In genomic region chr3:64687781-64688515, GRCh38 we compare ENCODE assay signal across 9 cellular contexts. TPM values are rescaled to one million over a fixed set of nuclear protein-coding genes. Genes with fewer than 3 reads are reported as not detected.
DNase-seq lines count a peak whose midpoint lies in the region; FAIRE-seq and TF ChIP-seq lines count a peak whose summit lies in the region.
"Had no signal": no experiment of that assay in that cellular context is flagged by ENCODE, and none has a peak within 500 bp of the region (broad histone marks: within the 10 kb centered on the region; RNA-seq: fewer than 3 reads in every experiment).

Gene ADAMTS9 (minus strand): TSS chr3:64688000. CDS start chr3:64687657, 343 bp downstream.

- peak within 1 kb of the TSS; percentile 75 to 79 for H3K9ac ChIP-seq in mucosa of rectum (ENCODE audit: low read depth in 1 of 2, low read length in 2 of 2)

- POLR2A ChIA-PET in Caco-2 (lab: Charles Lee), result no interaction called here

- peak; percentile 72 to 84 for DNase-seq in Caco-2
- peak; percentile 60 to 73 for DNase-seq in SJSA1 (ENCODE audit: low read depth in 1 of 2, low spot score in 2 of 2)
- peak; percentile 54 for DNase-seq in fibroblast of mammary gland (ENCODE audit: low read depth)
- peak; percentile 70 for DNase-seq in urothelium cell line (ENCODE audit: low spot score)
- DNase-seq in GM19239 (ENCODE audit: insufficient read length, low spot score), result no peak
- DNase-seq in NCI-H524 treated with DMSO at 0.1 percent for 48 hours (lab: John Stamatoyannopoulos, UW), result no peak
- DNase-seq in activated CD8-positive, alpha-beta memory T cell treated with anti-CD3 and anti-CD28 coated beads, Interleukin-2, amount 50 U/mL, for 4 hours, result no peak

- H3K9me3 ChIP-seq in Caco-2, result no peaks in the 10 kb centered on the region
- no peaks in the 10 kb centered on the region for H3K9me3 ChIP-seq in SJSA1 (replicated peaks)
- H3K9me3 ChIP-seq in mucosa of rectum (ENCODE audit: control insufficient read depth in 2 of 2, low read length in 2 of 2), result no peaks in the 10 kb centered on the region

- H3K4me3 Mint-ChIP-seq in Caco-2 (ENCODE audit: unreplicated experiment), result peak within 1 kb of the TSS; percentile 87

- CTCF ChIA-PET in Caco-2 (lab: Charles Lee), result interaction anchor here (0.6 to 1.4 kb wide), 2 partner anchors 155 to 466 kb away, joined by 4 to 5 read pairs; no protein-coding TSS in a partner anchor

- H3K4me1 Mint-ChIP-seq in Caco-2 (ENCODE audit: low read depth, unreplicated experiment), result peaks cover 7% of the 10 kb centered on the region

- no peaks in the 10 kb centered on the region for H3K36me3 ChIP-seq in Caco-2 (ENCODE audit: control insufficient read depth, insufficient read depth, low read length)
- H3K36me3 ChIP-seq in SJSA1, result peaks cover 3% of the 10 kb centered on the region; the same call in 1 of the 2 replicates
- no peaks in the 10 kb centered on the region for H3K36me3 ChIP-seq in mucosa of rectum (ENCODE audit: control insufficient read depth in 2 of 2, insufficient read depth in 2 of 2, low read length in 2 of 2)

- H3K27me3 Mint-ChIP-seq in Caco-2 (ENCODE audit: insufficient read depth, unreplicated experiment), result peaks cover 3% of the 10 kb centered on the region

- intact Hi-C loops in Caco-2 (cut with micrococcal nuclease; ENCODE audit: unreplicated experiment), result loop anchor here (2.0 to 10.0 kb wide), 6 partner anchors 75 to 749 kb away; no protein-coding TSS in a partner anchor

- no peaks in the 10 kb centered on the region for H3K27me3 ChIP-seq in Caco-2 (replicated peaks; ENCODE audit: control insufficient read depth, insufficient read depth, low read length)
- no peaks in the 10 kb centered on the region for H3K27me3 ChIP-seq in SJSA1 (replicated peaks)
- H3K27me3 ChIP-seq in mucosa of rectum (ENCODE audit: control insufficient read depth in 2 of 2, insufficient read depth in 2 of 2, low read length in 2 of 2), result peaks cover 0 to 3% of the 10 kb centered on the region in 2 donors

- H3K9me3 Mint-ChIP-seq in Caco-2 (ENCODE audit: unreplicated experiment), result no peaks in the 10 kb centered on the region

- no TSS peak for BruUV-seq in Caco-2 (replicated peaks; lab: Mats Ljungman, UMichigan)

- FAIRE-seq in urothelium cell line (lab: Jason Lieb, UNC), result peak; percentile 52
- FAIRE-seq in GM19239 (lab: Jason Lieb, UNC), result no peak
- FAIRE-seq: islet of Langerhans had no signal

- H3K4me1 ChIP-seq in Caco-2 (peaks cover 6% of the 10 kb centered on the region; the same call in 1 of the 2 replicates), SJSA1 (replicated peaks) (peaks cover 10% of the 10 kb centered on the region; the same call in 1 of the 2 replicates), mucosa of rectum (ENCODE audit: control insufficient read depth in 2 of 2, insufficient read depth in 2 of 2, low read length in 2 of 2) (peaks cover 2 to 5% of the 10 kb centered on the region in 2 donors)

- H3K27ac Mint-ChIP-seq in Caco-2 (ENCODE audit: unreplicated experiment), result peak within 1 kb of the TSS; percentile 14

- H3K27ac ChIP-seq in SJSA1 (no peak within 1 kb of the TSS), mucosa of rectum (ENCODE audit: low read depth in 2 of 2, low read length in 2 of 2) (peak within 1 kb of the TSS; percentile 86 to 88)

- H3K36me3 Mint-ChIP-seq in Caco-2 (ENCODE audit: insufficient read depth, unreplicated experiment), result no peaks in the 10 kb centered on the region

- H3K4me3 ChIP-seq in Caco-2 (ENCODE audit: low read depth, low read length) (peak within 1 kb of the TSS; percentile 71), SJSA1 (peak within 1 kb of the TSS; percentile 50), fibroblast of mammary gland (ENCODE audit: control insufficient read depth, low read depth, low read length) (peak within 1 kb of the TSS; percentile 70), mucosa of rectum (ENCODE audit: low read length in 2 of 2) (peak within 1 kb of the TSS; percentile 79 to 82)

- TF ChIP-seq CTCF in Caco-2 (IDR thresholded peaks at IDR 0.05; ENCODE audit: insufficient read depth in 1 of 2, low read depth in 1 of 2, low read length in 1 of 2, severe bottlenecking in 1 of 2, unreplicated experiment in 1 of 2), result peak in 1 of 2 experiments; percentile 11
- TF ChIP-seq CTCF in fibroblast of mammary gland (conservative IDR thresholded peaks at IDR 0.05; ENCODE audit: control insufficient read depth, insufficient read depth, low read depth, low read length), result no peak

RNA-seq across cellular contexts. Expression of gene ADAMTS9, which starts in this region (rescaled TPM):
- total RNA-seq in Caco-2 (2022), result 4.0 and 5.5 TPM in 2 replicates
- 4.0 and 5.6 TPM in 2 replicates for total RNA-seq in SJSA1 (2014; rRNA removed; shearing (Covaris generic))

Comparison
In these comparisons a context has a peak if more than half of its experiments do, and no peak if none do; other contexts are left out.
1. DNase-seq: peak in Caco-2 (2 of 2), SJSA1 (2 of 2), fibroblast of mammary gland (single experiment) and urothelium cell line (single experiment); none in GM19239 (single experiment), NCI-H524 treated with DMSO at 0.1 percent for 48 hours (single experiment) and activated CD8-positive, alpha-beta memory T cell treated with anti-CD3 and anti-CD28 coated beads, Interleukin-2, amount 50 U/mL, for 4 hours (single experiment).
2. Peak in every context shown above with its lines, with median percentiles within 50 percentile points of each other: H3K4me3 ChIP-seq.